In the genomic region with DNA sequence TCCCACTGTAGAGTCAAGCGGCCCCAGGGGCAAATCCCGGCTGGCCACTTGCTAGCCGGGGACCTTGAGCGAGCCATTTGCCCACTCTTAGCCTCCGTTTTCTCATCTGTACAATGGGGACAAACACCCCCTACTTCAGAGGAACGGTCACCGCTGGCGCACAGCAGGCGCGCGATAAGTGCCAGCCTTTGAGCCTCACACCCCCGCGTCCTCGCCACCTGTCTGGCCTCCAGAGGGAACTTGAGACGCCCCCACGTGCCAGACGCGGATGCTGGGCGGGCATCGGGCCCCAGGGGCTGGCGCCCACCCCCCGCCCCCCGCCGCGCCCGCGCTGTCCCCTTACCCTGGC, we compare ENCODE assay signal across 8 cellular contexts.
DNase-seq lines count a peak whose midpoint lies in the region; ATAC-seq and TF ChIP-seq lines count a peak whose summit lies in the region.

No MANE protein-coding gene starts in this region.

- TF ChIP-seq CTCF in fibroblast of villous mesenchyme (IDR thresholded peaks at IDR 0.05; ENCODE audit: insufficient read depth, low read depth, low read length) = no peak

- no peak overlapping the region for H3K27ac Mint-ChIP-seq in T-cell
- H3K27ac Mint-ChIP-seq in stimulated activated naive CD8-positive, alpha-beta T cell treated with anti-CD3 and anti-CD28 coated beads, Interleukin-15, amount 100 ng/mL, for 72 hours = no peak overlapping the region

- H3K4me3 Mint-ChIP-seq in T-cell = peak overlapping the region; percentile 69 to 78 (median 72)
- H3K4me3 Mint-ChIP-seq in stimulated activated naive CD8-positive, alpha-beta T cell treated with anti-CD3 and anti-CD28 coated beads, Interleukin-15, amount 100 ng/mL, for 72 hours = peak overlapping the region; percentile 47 to 69

- H3K36me3 Mint-ChIP-seq in T-cell = no peaks in the 10 kb centered on the region

- POLR2A ChIA-PET in T-cell (lab: Charles Lee) = no interaction called here

- peak in 2 of 4 experiments; percentile 14 to 25 for ATAC-seq in T-cell (replicated peaks in 1 of 4)
- ATAC-seq in stimulated activated naive CD8-positive, alpha-beta T cell treated with anti-CD3 and anti-CD28 coated beads, Interleukin-15, amount 100 ng/mL, for 72 hours = peak; percentile 40
- no peak for ATAC-seq in HG03175 (IDR thresholded peaks at IDR 0.05; ENCODE audit: unreplicated experiment)
- no peak for ATAC-seq in HG03280 (IDR thresholded peaks at IDR 0.05; ENCODE audit: unreplicated experiment)

- CTCF ChIA-PET in T-cell (lab: Charles Lee) = interaction anchor here in 1 of 2 donors (0.6 kb wide), 1 partner anchor 105 kb away, joined by 4 read pairs; no protein-coding TSS in a partner anchor

- H3K4me1 Mint-ChIP-seq in T-cell = peaks cover 16 to 23% (median 19%) of the 10 kb centered on the region in 3 donors
- peaks cover 48% of the 10 kb centered on the region for H3K4me1 Mint-ChIP-seq in stimulated activated naive CD8-positive, alpha-beta T cell treated with anti-CD3 and anti-CD28 coated beads, Interleukin-15, amount 100 ng/mL, for 72 hours

- peak; percentile 72 for DNase-seq in NCI-H2196 (lab: John Stamatoyannopoulos, UW; ENCODE audit: unreplicated experiment)
- no peak for DNase-seq in NCI-H2196 treated with DMSO at 0.1 percent for 48 hours (lab: John Stamatoyannopoulos, UW; ENCODE audit: unreplicated experiment)
- DNase-seq in T-cell = peak in 1 of 34 experiments; percentile 19
- no peak for DNase-seq in fibroblast of villous mesenchyme (ENCODE audit: low read depth)
- no peak for DNase-seq in stimulated activated naive CD8-positive, alpha-beta T cell treated with anti-CD3 and anti-CD28 coated beads, Interleukin-15, amount 100 ng/mL, for 72 hours
- DNase-seq in mucosa of gallbladder (ENCODE audit: low spot score) = no peak

- H3K4me3 ChIP-seq in fibroblast of villous mesenchyme (ENCODE audit: low read depth, low read length) = peak overlapping the region; percentile 14

- peaks cover 0 to 4% of the 10 kb centered on the region in 2 donors for H3K27me3 Mint-ChIP-seq in T-cell
- peaks cover 15% of the 10 kb centered on the region for H3K27me3 Mint-ChIP-seq in stimulated activated naive CD8-positive, alpha-beta T cell treated with anti-CD3 and anti-CD28 coated beads, Interleukin-15, amount 100 ng/mL, for 72 hours

- no peaks in the 10 kb centered on the region for H3K9me3 Mint-ChIP-seq in T-cell
- no peaks in the 10 kb centered on the region for H3K9me3 Mint-ChIP-seq in stimulated activated naive CD8-positive, alpha-beta T cell treated with anti-CD3 and anti-CD28 coated beads, Interleukin-15, amount 100 ng/mL, for 72 hours
